In the genomic region with DNA sequence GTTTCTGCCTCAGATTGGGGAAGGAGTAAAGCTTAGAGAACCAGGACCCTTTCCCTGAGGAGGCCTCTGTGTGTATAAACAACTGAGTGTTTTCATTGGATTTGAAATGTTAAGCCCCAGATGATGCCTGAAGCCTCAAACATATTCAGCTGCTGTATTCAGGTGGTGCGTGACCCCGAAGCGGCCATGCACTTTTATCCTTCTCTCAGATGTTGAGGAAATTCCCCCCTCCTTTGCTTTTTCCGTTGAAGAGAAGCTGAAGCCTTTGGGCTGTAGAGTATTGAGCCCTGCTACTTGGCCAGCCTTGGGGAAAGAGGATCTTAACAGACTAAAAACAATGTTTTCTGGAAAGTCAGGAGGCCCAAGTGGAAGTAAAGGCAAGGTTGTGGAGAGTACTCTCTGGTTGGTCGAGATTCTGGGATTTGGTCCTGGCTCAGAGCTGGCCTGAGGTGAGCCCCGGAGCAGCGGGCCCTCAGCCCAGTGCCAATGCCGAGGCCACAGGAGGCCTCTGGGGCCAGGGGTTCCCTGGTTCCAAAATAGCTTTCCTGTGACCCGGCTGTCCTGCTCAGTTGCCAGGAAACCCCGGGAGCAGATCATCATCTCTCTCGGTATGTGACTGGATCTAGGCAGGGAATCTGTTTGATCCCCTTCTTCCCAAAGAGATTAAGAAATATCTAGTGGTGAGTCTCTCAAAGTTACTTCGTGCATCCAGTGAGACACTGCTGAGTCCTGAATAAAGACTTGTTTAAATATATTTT, we compare ENCODE assay signal across 1 cellular context.
TF ChIP-seq lines count a peak whose summit lies in the region.

No MANE protein-coding gene starts in this region.

TF ChIP-seq in endothelial cell of umbilical vein, 7 proteins besides CTCF, POLR2A, EP300 and RAD21:
- TF ChIP-seq GATA2 (IDR thresholded peaks at IDR 0.05; ENCODE audit: insufficient read depth, insufficient read length, low read depth, low read length) (no peak), MYC (IDR thresholded peaks at IDR 0.05; ENCODE audit: low read depth, low read length) (no peak), EZH2 (IDR thresholded peaks at IDR 0.05; ENCODE audit: borderline replicate concordance, low read depth, low read length, severe bottlenecking) (no peak), JUN (IDR thresholded peaks at IDR 0.05; ENCODE audit: borderline replicate concordance, insufficient read depth, insufficient read length, low read depth) (no peak), POLR2AphosphoS5 (IDR thresholded peaks at IDR 0.05; ENCODE audit: insufficient read depth, low read depth, low read length) (no peak), FOS (IDR thresholded peaks at IDR 0.05; ENCODE audit: borderline replicate concordance, insufficient read depth, low read length) (no peak)
- TF ChIP-seq, protein P1, sequence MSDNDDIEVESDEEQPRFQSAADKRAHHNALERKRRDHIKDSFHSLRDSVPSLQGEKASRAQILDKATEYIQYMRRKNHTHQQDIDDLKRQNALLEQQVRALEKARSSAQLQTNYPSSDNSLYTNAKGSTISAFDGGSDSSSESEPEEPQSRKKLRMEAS (IDR thresholded peaks at IDR 0.05; ENCODE audit: insufficient read depth, insufficient read length): no peak
